Comparison of ENCODE assay signal across 9 cellular contexts in the genomic region with DNA sequence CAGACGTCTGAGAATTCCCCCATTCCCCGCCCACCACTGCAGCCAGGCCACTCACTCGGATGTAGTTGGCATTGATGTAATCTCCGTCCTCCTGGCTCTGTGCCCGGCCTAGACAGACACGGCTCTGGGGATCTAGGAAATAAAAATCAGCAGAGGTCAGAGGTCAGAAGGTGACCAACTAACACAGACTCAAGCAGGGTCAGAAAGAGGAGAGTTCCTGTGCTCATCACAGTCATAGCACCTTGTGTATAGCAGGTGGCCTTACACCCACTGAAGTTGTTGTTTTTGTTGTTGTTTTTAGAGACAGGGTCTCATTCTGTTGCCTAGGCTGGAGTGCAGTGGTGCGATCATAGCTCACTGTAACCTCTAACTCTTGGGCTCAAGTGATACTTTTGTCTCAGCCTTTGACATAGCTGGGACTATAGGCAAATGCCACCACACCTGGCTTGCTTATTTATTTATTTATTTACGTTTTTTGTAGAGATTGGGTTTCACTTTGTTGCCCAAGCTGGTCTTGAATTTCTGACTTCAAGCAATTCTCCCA. TPM values are rescaled to one million over a fixed set of nuclear protein-coding genes. Genes with fewer than 3 reads are reported as not detected.
DNase-seq lines count a peak whose midpoint lies in the region; TF ChIP-seq lines count a peak whose summit lies in the region.
"Had no signal": no experiment of that assay in that cellular context is flagged by ENCODE, and none has a peak within 500 bp of the region (broad histone marks: within the 10 kb centered on the region; RNA-seq: fewer than 3 reads in every experiment).

No MANE protein-coding gene starts in this region.

- H3K4me1 ChIP-seq in OCI-LY1 (ENCODE audit: insufficient read depth, low read length, severe bottlenecking) (peaks cover 47% of the 10 kb centered on the region), osteoblast (ENCODE audit: insufficient read depth, low read length) (peaks cover 10% of the 10 kb centered on the region)

- no peak overlapping the region for H3K9ac ChIP-seq in OCI-LY1 (ENCODE audit: low read length)

- H2AFZ ChIP-seq in OCI-LY1 (ENCODE audit: low read length): no peak overlapping the region
- H2AFZ ChIP-seq in osteoblast (ENCODE audit: low read length): no peak overlapping the region

- H3K27me3 ChIP-seq in OCI-LY1 (ENCODE audit: insufficient read depth, low read length): no peaks in the 10 kb centered on the region
- peaks cover 2% of the 10 kb centered on the region for H3K27me3 ChIP-seq in osteoblast (ENCODE audit: insufficient read depth, low read length)
- H3K27me3 ChIP-seq: body of pancreas had no signal

- H3K4me2 ChIP-seq in OCI-LY1 (ENCODE audit: low read length): peak overlapping the region; percentile 6; the same call in 1 of the 2 replicates
- no peak overlapping the region for H3K4me2 ChIP-seq in osteoblast (ENCODE audit: insufficient read depth, low read length)

- no peak overlapping the region for H3K4me3 ChIP-seq in OCI-LY1 (ENCODE audit: low read depth, low read length, poor library complexity, severe bottlenecking)
- H3K4me3 ChIP-seq in cardiac fibroblast (replicated peaks in 1 of 2; ENCODE audit: low read depth in 2 of 2, low read length in 2 of 2): no peak overlapping the region
- H3K4me3 ChIP-seq in osteoblast (ENCODE audit: insufficient read depth, low read length): no peak overlapping the region
- H3K4me3 ChIP-seq: body of pancreas had no signal

- H3K9me3 ChIP-seq in OCI-LY1 (ENCODE audit: low read length): no peaks in the 10 kb centered on the region
- no peaks in the 10 kb centered on the region for H3K9me3 ChIP-seq in osteoblast (ENCODE audit: low read depth, low read length)
- H3K9me3 ChIP-seq: body of pancreas had no signal

- no peaks in the 10 kb centered on the region for H3K9me2 ChIP-seq in OCI-LY1 (ENCODE audit: low read depth, low read length)

- no peaks in the 10 kb centered on the region for H4K20me1 ChIP-seq in OCI-LY1 (ENCODE audit: insufficient read depth, low read length)
- no peaks in the 10 kb centered on the region for H4K20me1 ChIP-seq in osteoblast (ENCODE audit: insufficient read depth, low read length)

- H3K79me2 ChIP-seq in OCI-LY1 (ENCODE audit: insufficient read depth, low read length): no peaks in the 10 kb centered on the region
- H3K79me2 ChIP-seq in osteoblast (ENCODE audit: insufficient read depth, low read length): no peaks in the 10 kb centered on the region

- H3F3A ChIP-seq in OCI-LY1 (ENCODE audit: insufficient read depth, low read length): no peaks in the 10 kb centered on the region

- peak overlapping the region; percentile 47 for H3K27ac ChIP-seq in OCI-LY1 (ENCODE audit: low read depth, low read length, poor library complexity, severe bottlenecking)
- no peak overlapping the region for H3K27ac ChIP-seq in osteoblast (ENCODE audit: low read depth, low read length)
- H3K27ac ChIP-seq: body of pancreas had no signal

- H3K36me3 ChIP-seq in OCI-LY1 (ENCODE audit: insufficient read depth, low read length): peaks cover 75% of the 10 kb centered on the region
- H3K36me3 ChIP-seq in osteoblast (ENCODE audit: insufficient read depth, low read length): no peaks in the 10 kb centered on the region

- peak; percentile 36 for DNase-seq in NCI-H2227 (lab: John Stamatoyannopoulos, UW; ENCODE audit: unreplicated experiment)
- no peak for DNase-seq in NCI-H2227 treated with DMSO at 0.1 percent for 48 hours (lab: John Stamatoyannopoulos, UW)
- DNase-seq in cardiac fibroblast (ENCODE audit: low read depth in 2 of 2): peak; percentile 16 to 31
- peak; percentile 87 for DNase-seq in osteoblast (ENCODE audit: insufficient read length, low spot score, missing footprints)
- no peak for DNase-seq in GOT3 (lab: John Stamatoyannopoulos, UW)
- DNase-seq in NCI-H748 treated with DMSO at 0.1 percent for 48 hours (lab: John Stamatoyannopoulos, UW): no peak
- DNase-seq in GM03348 (ENCODE audit: low spot score): no peak

- TF ChIP-seq CTCF in OCI-LY1 (IDR thresholded peaks at IDR 0.05; ENCODE audit: low read length): no peak
- no peak for TF ChIP-seq CTCF in cardiac fibroblast (IDR thresholded peaks at IDR 0.05; ENCODE audit: low read depth, low read length)
- no peak for TF ChIP-seq CTCF in osteoblast (IDR thresholded peaks at IDR 0.05; ENCODE audit: extremely low read depth, low read depth, low read length)

RNA-seq across cellular contexts. Expression of a gene that starts 4.9 kb away (rescaled TPM):
- total RNA-seq in osteoblast: not detected in 2 replicates

RNA-seq across cellular contexts. Expression of a gene that starts 11.0 kb away (rescaled TPM):
- 24.2 and 25.0 TPM in 2 replicates for total RNA-seq in osteoblast

RNA-seq across cellular contexts. Expression of a gene that starts 32.8 kb away (rescaled TPM):
- total RNA-seq in osteoblast: not detected in 2 replicates
- total RNA-seq: body of pancreas had no signal

RNA-seq across cellular contexts. Expression of a gene that starts 38.0 kb away (rescaled TPM):
- not detected in 2 replicates for total RNA-seq in osteoblast

Comparison
In these comparisons a context has a peak if more than half of its experiments do, and no peak if none do; other contexts are left out.
1. DNase-seq: peak in NCI-H2227 (single experiment), cardiac fibroblast (2 of 2) and osteoblast (single experiment); none in NCI-H2227 treated with DMSO at 0.1 percent for 48 hours (single experiment), GOT3 (single experiment), NCI-H748 treated with DMSO at 0.1 percent for 48 hours (single experiment) and GM03348 (single experiment).